8 cellular contexts compared by ENCODE assay signal in genomic region chr20:1423625-1424106, GRCh38. TPM values are rescaled to one million over a fixed set of nuclear protein-coding genes. Genes with fewer than 3 reads are reported as not detected.
A peak's percentile ranks its signal among the peaks of the same experiment; 100 is the strongest.
DNase-seq lines count a peak whose midpoint lies in the region; ATAC-seq and TF ChIP-seq lines count a peak whose summit lies in the region.

No MANE protein-coding gene starts in this region.

- H3K36me3 ChIP-seq in iPS DF 6.9 (ENCODE audit: control insufficient read depth, insufficient read depth, low read length): no peaks in the 10 kb centered on the region

- H3K27ac ChIP-seq in iPS DF 6.9 (ENCODE audit: low read length): no peak overlapping the region

- H3K4me3 ChIP-seq in iPS DF 6.9 (ENCODE audit: low read length): no peak overlapping the region

- no peaks in the 10 kb centered on the region for H3K27me3 Mint-ChIP-seq in T-helper 17 cell

- peak; percentile 75 for ATAC-seq in T-helper 17 cell
- no peak for ATAC-seq in HG03025 (IDR thresholded peaks at IDR 0.05; ENCODE audit: low FRiP score, unreplicated experiment)

- DNase-seq in COLO829 (ENCODE audit: low spot score) (peak; percentile 39), HEK293T (ENCODE audit: extremely low spot score) (peak; percentile 49), T-helper 17 cell (no peak), iPS DF 6.9 (ENCODE audit: low read depth, low spot score) (peak; percentile 80), dedifferentiated amniotic fluid mesenchymal stem cell (ENCODE audit: extremely low spot score) (no peak), NCI-H1694 (lab: John Stamatoyannopoulos, UW) (no peak), cardiac septum (ENCODE audit: low spot score) (no peak)

- H3K4me1 ChIP-seq in iPS DF 6.9 (ENCODE audit: control insufficient read depth, insufficient read depth, low read length): peaks cover 5% of the 10 kb centered on the region

- peaks cover 13% of the 10 kb centered on the region for H3K4me1 Mint-ChIP-seq in T-helper 17 cell

- no CpG with 5 or more reads among the region's 7 CpGs for WGBS in iPS DF 6.9 (ENCODE audit: insufficient coverage, insufficient read length)

- CTCF ChIA-PET in HEK293T (lab: Yijun Ruan, JAX): no interaction called here

- peaks cover 2% of the 10 kb centered on the region for H3K36me3 Mint-ChIP-seq in T-helper 17 cell (ENCODE audit: low read depth)

- intact Hi-C loops in cardiac septum (cut with DNase I): no loop called here

- no peak overlapping the region for H3K4me3 Mint-ChIP-seq in T-helper 17 cell

- no peaks in the 10 kb centered on the region for H3K9me3 ChIP-seq in T-helper 17 cell (ENCODE audit: control insufficient read depth, low read length, poor library complexity, severe bottlenecking)
- H3K9me3 ChIP-seq in iPS DF 6.9 (ENCODE audit: control insufficient read depth, insufficient read depth, low read length): no peaks in the 10 kb centered on the region

- POLR2A ChIA-PET in HEK293T (lab: Yijun Ruan, JAX): no interaction called here

- no peak overlapping the region for H3K27ac Mint-ChIP-seq in T-helper 17 cell

- no peaks in the 10 kb centered on the region for H3K27me3 ChIP-seq in iPS DF 6.9 (ENCODE audit: control insufficient read depth, insufficient read depth, low read length)

TF ChIP-seq in HEK293T, 16 proteins besides CTCF, POLR2A, EP300 and RAD21:
- TF ChIP-seq PKNOX1 (IDR thresholded peaks at IDR 0.05) (peak; percentile 61), ELF4 (IDR thresholded peaks at IDR 0.05) (no peak), L3MBTL2 (conservative IDR thresholded peaks at IDR 0.05) (no peak)

RNA-seq across cellular contexts. Expression of gene FKBP1A, which starts 30.8 kb away (rescaled TPM):
- 100 to 1,000 TPM in 1 of 2 donors, 10 to 100 TPM in 1; 77.9 to 113 TPM for total RNA-seq in T-helper 17 cell
- total RNA-seq in cardiac septum: 163 TPM

RNA-seq across cellular contexts. Expression of gene NSFL1C, which starts 43.0 kb away (rescaled TPM):
- total RNA-seq in T-helper 17 cell (10 to 100 TPM; 57.7 to 63.1 TPM), cardiac septum (64.0 TPM)

Comparison
In these comparisons a context has a peak if more than half of its experiments do, and no peak if none do; other contexts are left out.
1. DNase-seq: peak in COLO829 (single experiment), HEK293T (single experiment) and iPS DF 6.9 (single experiment); none in T-helper 17 cell (0 of 3), dedifferentiated amniotic fluid mesenchymal stem cell (single experiment), NCI-H1694 (single experiment) and cardiac septum (single experiment).